In the genomic region with DNA sequence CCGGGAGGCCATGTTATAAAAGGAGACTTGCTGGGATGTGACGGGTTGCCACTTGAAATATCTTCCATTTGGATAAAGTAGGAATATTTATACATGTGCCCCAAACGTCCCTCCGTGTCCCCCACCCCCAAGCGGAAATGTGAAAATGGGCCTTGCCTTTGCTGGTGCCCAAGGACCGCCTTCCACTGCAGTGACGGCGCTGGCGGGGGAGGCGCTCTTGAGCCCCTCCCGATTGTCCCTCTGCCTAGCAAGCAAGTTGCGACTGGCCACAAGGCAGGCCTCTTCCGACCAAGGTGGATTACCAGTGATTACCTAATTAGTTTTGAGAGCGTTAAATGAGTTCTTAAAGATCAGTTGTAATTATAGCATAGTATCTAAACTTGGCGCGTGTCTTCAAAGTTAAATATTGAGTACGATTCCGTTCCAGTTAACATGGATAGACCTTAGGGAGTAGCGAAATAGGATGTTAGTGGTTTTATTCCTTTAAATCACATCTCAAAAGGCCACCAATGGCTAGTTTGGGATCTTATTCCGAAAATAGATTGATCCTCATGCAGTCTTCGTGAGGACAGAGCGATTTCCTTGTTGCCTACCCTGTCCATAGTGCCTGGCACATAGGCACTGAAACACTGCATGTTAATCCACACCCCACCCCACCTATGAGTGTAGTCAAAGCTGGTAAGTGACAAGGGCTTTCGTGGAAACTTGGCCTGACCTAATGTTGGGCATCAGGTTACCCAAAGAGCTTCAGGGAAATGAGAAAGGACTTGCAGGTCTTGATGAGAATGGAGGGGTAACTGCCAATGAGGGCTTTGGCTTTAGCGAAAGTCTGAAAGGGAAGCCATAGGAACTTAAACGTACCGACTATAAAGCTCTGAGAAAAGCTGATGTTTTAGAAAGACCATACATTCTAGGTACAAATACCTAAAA, we compare ENCODE assay signal across 8 cellular contexts. TPM values are rescaled to one million over a fixed set of nuclear protein-coding genes. Genes with fewer than 3 reads are reported as not detected.
DNase-seq lines count a peak whose midpoint lies in the region; ATAC-seq and TF ChIP-seq lines count a peak whose summit lies in the region.

No MANE protein-coding gene starts in this region.

- WGBS in suprapubic skin = 2% methylated on average over 25 of the region's 26 CpGs

- H3K27ac ChIP-seq in suprapubic skin = peak overlapping the region; percentile 100

- peaks cover 34% of the 10 kb centered on the region for H3K4me1 ChIP-seq in suprapubic skin

- no peaks in the 10 kb centered on the region for H3K9me3 ChIP-seq in suprapubic skin

- H3K4me1 Mint-ChIP-seq in activated naive CD8-positive, alpha-beta T cell treated with anti-CD3 and anti-CD28 coated beads for 36 hours = peaks cover 31% of the 10 kb centered on the region

- peaks cover 32% of the 10 kb centered on the region for H3K36me3 ChIP-seq in suprapubic skin

- DNase-seq in GM04503 (ENCODE audit: low read depth) = peak; percentile 54
- DNase-seq in NCI-H1105 (lab: John Stamatoyannopoulos, UW) = peak; percentile 72
- peak; percentile 91 for DNase-seq in SKM-1 treated with dmso at 0.1 percent for 144 hours (lab: John Stamatoyannopoulos, UW; ENCODE audit: unreplicated experiment)
- peak; percentile 83 for DNase-seq in activated naive CD8-positive, alpha-beta T cell treated with anti-CD3 and anti-CD28 coated beads for 36 hours
- DNase-seq in glomerular visceral epithelial cell (ENCODE audit: extremely low spot score) = peak; percentile 85
- DNase-seq in occipital lobe (lab: John Stamatoyannopoulos, UW) = peak; percentile 88
- DNase-seq in suprapubic skin (ENCODE audit: low spot score in 2 of 2) = peak; percentile 94 to 95

- TF ChIP-seq POLR2A in suprapubic skin (IDR thresholded peaks at IDR 0.05) = peak in 1 of 2 donors; percentile 3

- H3K4me3 ChIP-seq in suprapubic skin = peak overlapping the region; percentile 86

- TF ChIP-seq EP300 in suprapubic skin (IDR thresholded peaks at IDR 0.05) = no peak

- peak in 1 of 2 donors; percentile 28 for TF ChIP-seq CTCF in suprapubic skin (IDR thresholded peaks at IDR 0.05)

- peak overlapping the region; percentile 99 for H3K4me3 Mint-ChIP-seq in activated naive CD8-positive, alpha-beta T cell treated with anti-CD3 and anti-CD28 coated beads for 36 hours

- peaks cover 54% of the 10 kb centered on the region for H3K36me3 Mint-ChIP-seq in activated naive CD8-positive, alpha-beta T cell treated with anti-CD3 and anti-CD28 coated beads for 36 hours

- peaks cover 5% of the 10 kb centered on the region for H3K27me3 Mint-ChIP-seq in activated naive CD8-positive, alpha-beta T cell treated with anti-CD3 and anti-CD28 coated beads for 36 hours

- ATAC-seq in HG02571 (IDR thresholded peaks at IDR 0.05; ENCODE audit: unreplicated experiment) = peak; percentile 37

- H3K27me3 ChIP-seq in suprapubic skin = no peaks in the 10 kb centered on the region

- H3K9me3 Mint-ChIP-seq in activated naive CD8-positive, alpha-beta T cell treated with anti-CD3 and anti-CD28 coated beads for 36 hours = no peaks in the 10 kb centered on the region

- H3K27ac Mint-ChIP-seq in activated naive CD8-positive, alpha-beta T cell treated with anti-CD3 and anti-CD28 coated beads for 36 hours = peak overlapping the region; percentile 99

RNA-seq across cellular contexts. Expression of a gene that starts 1.1 kb away (rescaled TPM):
- total RNA-seq in activated naive CD8-positive, alpha-beta T cell treated with anti-CD3 and anti-CD28 coated beads for 36 hours = 1,000 to 10,000 TPM; 3,010 to 3,071 TPM
- 882 TPM for total RNA-seq in occipital lobe
- total RNA-seq in suprapubic skin = 1,000 to 10,000 TPM; 1,253 to 2,742 (median 2,206) TPM

RNA-seq across cellular contexts. Expression of a gene that starts 48.9 kb away (rescaled TPM):
- total RNA-seq in activated naive CD8-positive, alpha-beta T cell treated with anti-CD3 and anti-CD28 coated beads for 36 hours = 100 to 1,000 TPM; 116 to 122 TPM
- total RNA-seq in occipital lobe = 12.6 TPM
- 10 to 100 TPM; 26.4 to 97.8 (median 38.4) TPM for total RNA-seq in suprapubic skin

RNA-seq across cellular contexts. Expression of a gene that starts 50.3 kb away (rescaled TPM):
- total RNA-seq in activated naive CD8-positive, alpha-beta T cell treated with anti-CD3 and anti-CD28 coated beads for 36 hours = 100 to 1,000 TPM; 291 to 305 TPM
- total RNA-seq in occipital lobe (246 TPM), suprapubic skin (10 to 100 TPM; 55.1 to 85.2 (median 75.7) TPM)

Comparison
In these comparisons a context has a peak if more than half of its experiments do, and no peak if none do; other contexts are left out.
1. Peak in every context shown above with its lines: DNase-seq, ATAC-seq, H3K4me3 ChIP-seq and H3K27ac ChIP-seq.